In the genomic region with DNA sequence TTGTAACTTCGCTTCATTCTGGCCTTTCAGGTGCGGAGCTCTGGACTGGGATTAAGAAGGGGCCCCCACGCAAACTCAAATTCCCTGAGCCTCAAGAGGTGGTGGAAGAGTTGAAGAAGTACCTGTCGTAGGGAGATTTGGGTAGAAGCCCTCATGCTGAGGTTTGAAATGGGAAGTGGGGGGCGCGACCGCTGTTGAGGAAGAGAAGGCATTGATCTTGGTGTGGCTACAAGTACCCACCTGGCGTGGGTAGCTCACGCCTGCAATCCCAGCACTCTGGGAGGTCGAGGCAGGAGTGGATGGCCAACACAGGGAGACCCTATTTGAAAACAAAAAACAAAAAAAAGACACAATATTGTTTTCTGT, we compare ENCODE assay signal across 8 cellular contexts. TPM values are rescaled to one million over a fixed set of nuclear protein-coding genes. Genes with fewer than 3 reads are reported as not detected.
A peak's percentile ranks its signal among the peaks of the same experiment; 100 is the strongest.
DNase-seq lines count a peak whose midpoint lies in the region; ATAC-seq and TF ChIP-seq lines count a peak whose summit lies in the region.

No MANE protein-coding gene starts in this region.

- TF ChIP-seq CTCF in LNCaP clone FGC (IDR thresholded peaks at IDR 0.05; ENCODE audit: control insufficient read depth, extremely low read depth, insufficient read depth) = no peak
- TF ChIP-seq CTCF in neural progenitor cell (IDR thresholded peaks at IDR 0.05) = no peak

- H3F3A ChIP-seq in neural progenitor cell (ENCODE audit: low read depth) = peaks cover 28% of the 10 kb centered on the region

- H3K27ac Mint-ChIP-seq in CD4-positive, CD25-positive, alpha-beta regulatory T cell = peak overlapping the region; percentile 96 to 100 (median 97)
- peak overlapping the region; percentile 88 for H3K27ac Mint-ChIP-seq in neural progenitor cell

- no peak overlapping the region for H2AFZ ChIP-seq in neural progenitor cell (replicated peaks)

- ATAC-seq in CD4-positive, CD25-positive, alpha-beta regulatory T cell (ENCODE audit: low read depth in 2 of 2) = no peak
- ATAC-seq in HG02798 (IDR thresholded peaks at IDR 0.05; ENCODE audit: poor library complexity, unreplicated experiment) (no peak), HG03342 (IDR thresholded peaks at IDR 0.05; ENCODE audit: unreplicated experiment) (no peak)

- peaks cover 19% of the 10 kb centered on the region for H3K4me1 ChIP-seq in CD4-positive, CD25-positive, alpha-beta regulatory T cell (ENCODE audit: control insufficient read depth, insufficient read depth, low read length, poor library complexity, severe bottlenecking)
- H3K4me1 ChIP-seq in duodenal mucosa (ENCODE audit: control insufficient read depth in 1 of 2, insufficient read depth in 2 of 2, low read length in 2 of 2) = peaks cover 9% of the 10 kb centered on the region in 2 donors
- peaks cover 7% of the 10 kb centered on the region for H3K4me1 ChIP-seq in neural progenitor cell

- peak overlapping the region; percentile 91 for H3K27ac ChIP-seq in CD4-positive, CD25-positive, alpha-beta regulatory T cell (ENCODE audit: insufficient read depth, low read length, poor library complexity, severe bottlenecking)
- peak overlapping the region; percentile 84 for H3K27ac ChIP-seq in duodenal mucosa (ENCODE audit: low read depth, low read length)
- H3K27ac ChIP-seq in neural progenitor cell = no peak overlapping the region

- H3K79me2 ChIP-seq in neural progenitor cell (ENCODE audit: low read depth) = peaks cover 30% of the 10 kb centered on the region

- H3K36me3 Mint-ChIP-seq in CD4-positive, CD25-positive, alpha-beta regulatory T cell = peaks cover 24% of the 10 kb centered on the region
- peaks cover 26% of the 10 kb centered on the region for H3K36me3 Mint-ChIP-seq in neural progenitor cell

- H3K4me3 ChIP-seq in CD4-positive, CD25-positive, alpha-beta regulatory T cell (ENCODE audit: low read depth, low read length) = peak overlapping the region; percentile 88
- H3K4me3 ChIP-seq in LNCaP clone FGC (ENCODE audit: low read depth, low read length) (peak overlapping the region; percentile 95), duodenal mucosa (ENCODE audit: low read depth in 1 of 2, low read length in 2 of 2) (peak overlapping the region; percentile 87 to 94), neural progenitor cell (peak overlapping the region; percentile 93)

- H4K20me1 ChIP-seq in neural progenitor cell (ENCODE audit: low read depth) = no peaks in the 10 kb centered on the region

- H3K4me1 Mint-ChIP-seq in CD4-positive, CD25-positive, alpha-beta regulatory T cell = peaks cover 13 to 45% (median 26%) of the 10 kb centered on the region in 4 donors
- peaks cover 15% of the 10 kb centered on the region for H3K4me1 Mint-ChIP-seq in neural progenitor cell

- no peaks in the 10 kb centered on the region for H3K9me3 ChIP-seq in CD4-positive, CD25-positive, alpha-beta regulatory T cell (ENCODE audit: control insufficient read depth in 2 of 2, low read length in 2 of 2)
- H3K9me3 ChIP-seq in duodenal mucosa (ENCODE audit: control insufficient read depth in 1 of 2, low read length in 2 of 2) = no peaks in the 10 kb centered on the region
- no peaks in the 10 kb centered on the region for H3K9me3 ChIP-seq in neural progenitor cell (ENCODE audit: low read depth)

- no peaks in the 10 kb centered on the region for H3K9me3 Mint-ChIP-seq in CD4-positive, CD25-positive, alpha-beta regulatory T cell
- no peaks in the 10 kb centered on the region for H3K9me3 Mint-ChIP-seq in neural progenitor cell

- no peaks in the 10 kb centered on the region for H3K27me3 ChIP-seq in CD4-positive, CD25-positive, alpha-beta regulatory T cell (ENCODE audit: control insufficient read depth, insufficient read depth, low read length)
- no peaks in the 10 kb centered on the region for H3K27me3 ChIP-seq in duodenal mucosa (ENCODE audit: control insufficient read depth in 1 of 2, insufficient read depth in 2 of 2, low read length in 2 of 2)
- H3K27me3 ChIP-seq in neural progenitor cell = no peaks in the 10 kb centered on the region

- peaks cover 4% of the 10 kb centered on the region for H3K27me3 Mint-ChIP-seq in CD4-positive, CD25-positive, alpha-beta regulatory T cell
- peaks cover 2% of the 10 kb centered on the region for H3K27me3 Mint-ChIP-seq in neural progenitor cell (ENCODE audit: insufficient read depth, low read depth)

- H3K4me3 Mint-ChIP-seq in CD4-positive, CD25-positive, alpha-beta regulatory T cell = peak overlapping the region; percentile 91 to 99 (median 94)
- peak overlapping the region; percentile 96 for H3K4me3 Mint-ChIP-seq in neural progenitor cell

- H3K9ac ChIP-seq in duodenal mucosa (ENCODE audit: low read depth in 1 of 2, low read length in 2 of 2) (peak overlapping the region; percentile 81 to 84), neural progenitor cell (peak overlapping the region; percentile 95)

- H3K4me2 ChIP-seq in neural progenitor cell = peak overlapping the region; percentile 98

- DNase-seq in CD4-positive, CD25-positive, alpha-beta regulatory T cell = no peak
- DNase-seq in LNCaP clone FGC (ENCODE audit: low read depth) (no peak), neural progenitor cell (ENCODE audit: low spot score) (no peak), SHP77 treated with DMSO at 0.1 percent for 48 hours (lab: John Stamatoyannopoulos, UW) (no peak)
- DNase-seq in effector CD8-positive, alpha-beta T cell (lab: John Stamatoyannopoulos, UW) = no peak

- H3K36me3 ChIP-seq in CD4-positive, CD25-positive, alpha-beta regulatory T cell (ENCODE audit: control insufficient read depth, insufficient read depth, low read length) = peaks cover 45% of the 10 kb centered on the region
- peaks cover 21 to 47% of the 10 kb centered on the region in 2 donors for H3K36me3 ChIP-seq in duodenal mucosa (ENCODE audit: control insufficient read depth in 1 of 2, insufficient read depth in 2 of 2, low read length in 2 of 2)
- peaks cover 4% of the 10 kb centered on the region for H3K36me3 ChIP-seq in neural progenitor cell

RNA-seq across cellular contexts. Expression of gene SELENOH, which starts 0.8 kb away (rescaled TPM):
- 68.6 TPM for total RNA-seq in CD4-positive, CD25-positive, alpha-beta regulatory T cell
- 100 to 1,000 TPM; 205 to 248 (median 214) TPM for polyA plus RNA-seq in CD4-positive, CD25-positive, alpha-beta regulatory T cell
- 164 and 206 TPM in 2 replicates for total RNA-seq in neural progenitor cell (ENCODE audit: low replicate concordance)

RNA-seq across cellular contexts. Expression of gene BTBD18, which starts 9.5 kb away (rescaled TPM):
- not detected for total RNA-seq in CD4-positive, CD25-positive, alpha-beta regulatory T cell
- under 1 TPM; 0.20 to 0.61 (median 0.52) TPM for polyA plus RNA-seq in CD4-positive, CD25-positive, alpha-beta regulatory T cell
- total RNA-seq in neural progenitor cell (ENCODE audit: low replicate concordance) = not detected in 2 replicates

RNA-seq across cellular contexts. Expression of gene CTNND1, which starts 19.5 kb away (rescaled TPM):
- total RNA-seq in CD4-positive, CD25-positive, alpha-beta regulatory T cell = 19.4 TPM
- polyA plus RNA-seq in CD4-positive, CD25-positive, alpha-beta regulatory T cell = 1 to 10 TPM in 3 of 4 donors, under 1 TPM in 1; 0.53 to 4.4 (median 2.0) TPM
- 135 and 150 TPM in 2 replicates for total RNA-seq in neural progenitor cell (ENCODE audit: low replicate concordance)

RNA-seq across cellular contexts. Expression of gene TMX2, which starts 29.7 kb away (rescaled TPM):
- 33.3 TPM for total RNA-seq in CD4-positive, CD25-positive, alpha-beta regulatory T cell
- 10 to 100 TPM; 63.2 to 92.4 (median 72.8) TPM for polyA plus RNA-seq in CD4-positive, CD25-positive, alpha-beta regulatory T cell
- total RNA-seq in neural progenitor cell (ENCODE audit: low replicate concordance) = 65.9 and 66.5 TPM in 2 replicates

RNA-seq across cellular contexts. Expression of gene MED19, which starts 30.1 kb away (rescaled TPM):
- total RNA-seq in CD4-positive, CD25-positive, alpha-beta regulatory T cell = 13.7 TPM
- 10 to 100 TPM; 15.3 to 22.6 (median 20.8) TPM for polyA plus RNA-seq in CD4-positive, CD25-positive, alpha-beta regulatory T cell
- 11.8 and 15.1 TPM in 2 replicates for total RNA-seq in neural progenitor cell (ENCODE audit: low replicate concordance)
